Comparison of ENCODE assay signal across 8 cellular contexts in the genomic region with DNA sequence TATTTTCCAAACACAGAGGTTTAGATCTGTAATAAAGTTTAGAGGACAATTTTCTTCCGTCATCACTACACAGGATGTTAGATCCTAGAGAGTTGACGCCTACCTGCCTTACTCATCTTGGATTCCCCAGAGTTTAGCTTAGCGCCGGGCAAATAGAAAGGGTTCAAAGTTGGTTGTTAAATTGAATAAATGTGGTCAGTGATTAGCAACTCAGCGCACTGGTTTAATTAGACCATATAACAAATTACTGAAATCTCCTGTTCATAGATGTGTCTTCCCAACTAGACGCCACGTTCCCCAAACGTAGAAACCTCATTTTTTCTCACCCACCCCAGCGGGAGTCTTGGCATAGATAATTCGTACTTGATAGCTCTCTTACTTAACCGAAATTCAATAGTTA. TPM values are rescaled to one million over a fixed set of nuclear protein-coding genes. Genes with fewer than 3 reads are reported as not detected.
DNase-seq lines count a peak whose midpoint lies in the region; ATAC-seq, FAIRE-seq and TF ChIP-seq lines count a peak whose summit lies in the region.

No MANE protein-coding gene starts in this region.

- peak overlapping the region; percentile 61 for H2AFZ ChIP-seq in mammary epithelial cell (ENCODE audit: low read depth, low read length)

- no peak for DNase-seq in GM18507 (ENCODE audit: extremely low spot score, insufficient read length, low read depth)
- peak; percentile 8 for DNase-seq in RPMI8226
- peak; percentile 80 for DNase-seq in mammary epithelial cell
- no peak for DNase-seq in left lung
- peak; percentile 1 to 19 for DNase-seq in stimulated activated CD4-positive, alpha-beta T cell treated with anti-CD3 and anti-CD28 coated beads, Interleukin-4, amount 100 ng/mL, for 48 hours (ENCODE audit: low read depth in 2 of 2)
- no peak for DNase-seq in UCSD-AML1 (lab: John Stamatoyannopoulos, UW; ENCODE audit: unreplicated experiment)

- intact Hi-C loops in mammary epithelial cell (cut with micrococcal nuclease) (loop anchor here (1.0 to 5.0 kb wide), 4 partner anchors 40 to 478 kb away; no protein-coding TSS in a partner anchor), left lung (cut with DNase I) (no loop called here)

- TSS peak; percentile 77 for BruUV-seq in mammary epithelial cell (replicated peaks; lab: Mats Ljungman, UMichigan)

- H3K27me3 ChIP-seq in mammary epithelial cell (ENCODE audit: insufficient read depth, low read length) (no peaks in the 10 kb centered on the region), left lung (no peaks in the 10 kb centered on the region)

- CTCF ChIA-PET in mammary epithelial cell (lab: Charles Lee; ENCODE audit: low non-redundant PET), result interaction anchor here (1.3 kb wide), 1 partner anchor 479 kb away, joined by 6 read pairs; no protein-coding TSS in a partner anchor

- peak; percentile 9 for FAIRE-seq in GM18507 (lab: Jason Lieb, UNC)

- H3K4me1 ChIP-seq in mammary epithelial cell (ENCODE audit: insufficient read depth, low read length), result peaks cover 21% of the 10 kb centered on the region
- H3K4me1 ChIP-seq in left lung, result peaks cover 13 to 29% of the 10 kb centered on the region in 2 donors

- H3K9ac ChIP-seq in mammary epithelial cell (ENCODE audit: insufficient read depth, low read length), result peak overlapping the region; percentile 95

- in situ Hi-C loops in mammary epithelial cell (cut with MboI; ENCODE audit: low sequenced_read_pairs in 2 of 2), result no loop called here

- ATAC-seq in HG02981 (IDR thresholded peaks at IDR 0.05; ENCODE audit: unreplicated experiment) (peak; percentile 10), left lung (peak; percentile 25)

- WGBS in mammary epithelial cell (ENCODE audit: low coverage, missing lambda C conversion rate), result 4% methylated on average over 11 of the region's 11 CpGs

- peaks cover 48% of the 10 kb centered on the region for H3K79me2 ChIP-seq in mammary epithelial cell (ENCODE audit: insufficient read depth, low read length)

- no peaks in the 10 kb centered on the region for H4K20me1 ChIP-seq in mammary epithelial cell (ENCODE audit: insufficient read depth, low read length)

- H3K9me3 ChIP-seq in mammary epithelial cell (replicated peaks; ENCODE audit: insufficient read depth, low read length) (no peaks in the 10 kb centered on the region), left lung (no peaks in the 10 kb centered on the region)

- dilution Hi-C loops in mammary epithelial cell (cut with HindIII; ENCODE audit: low sequenced_read_pairs), result no loop called here

- TF ChIP-seq CTCF in 22Rv1 (IDR thresholded peaks at IDR 0.05), result no peak
- no peak for TF ChIP-seq CTCF in mammary epithelial cell (conservative IDR thresholded peaks at IDR 0.05 in 1 of 2, IDR thresholded peaks at IDR 0.05 in 1 of 2; ENCODE audit: extremely low read depth in 1 of 2, insufficient read depth in 1 of 2, low read depth in 1 of 2, low read length in 2 of 2)
- TF ChIP-seq CTCF in left lung (IDR thresholded peaks at IDR 0.05), result no peak

- peak overlapping the region; percentile 85 for H3K4me2 ChIP-seq in mammary epithelial cell (ENCODE audit: insufficient read depth, low read depth, low read length)

- H3K4me3 ChIP-seq in mammary epithelial cell (replicated peaks in 1 of 3; ENCODE audit: insufficient read depth in 1 of 3, low read depth in 2 of 3, low read length in 3 of 3) (peak overlapping the region; percentile 65 to 90 (median 68)), left lung (peak overlapping the region; percentile 48 to 78)

- H3K36me3 ChIP-seq in mammary epithelial cell (ENCODE audit: insufficient read depth, low read length), result peaks cover 12% of the 10 kb centered on the region
- peaks cover 0 to 7% of the 10 kb centered on the region in 2 donors for H3K36me3 ChIP-seq in left lung

- peak overlapping the region; percentile 83 for H3K27ac ChIP-seq in 22Rv1
- peak overlapping the region; percentile 98 for H3K27ac ChIP-seq in mammary epithelial cell (ENCODE audit: insufficient read depth, low read depth, low read length)
- peak overlapping the region; percentile 85 to 90 for H3K27ac ChIP-seq in left lung

RNA-seq across cellular contexts. Expression of a gene that starts 0.8 kb away (rescaled TPM):
- total RNA-seq in mammary epithelial cell (10 to 100 TPM; 67.4 to 97.5 TPM), left lung (10 to 100 TPM; 58.5 to 65.9 TPM)
- polyA plus RNA-seq in mammary epithelial cell, result 30.7 TPM
- 4.7 TPM for polyA minus RNA-seq in mammary epithelial cell

Comparison
In these comparisons a context has a peak if more than half of its experiments do, and no peak if none do; other contexts are left out.
1. DNase-seq: peak in RPMI8226 (single experiment), mammary epithelial cell (single experiment) and stimulated activated CD4-positive, alpha-beta T cell treated with anti-CD3 and anti-CD28 coated beads, Interleukin-4, amount 100 ng/mL, for 48 hours (2 of 2); none in GM18507 (single experiment), left lung (0 of 2) and UCSD-AML1 (single experiment).
2. Peak in every context shown above with its lines, with median percentiles within 50 percentile points of each other: H3K27ac ChIP-seq.